Comparison of ENCODE assay signal across 12 cellular contexts in the genomic region with DNA sequence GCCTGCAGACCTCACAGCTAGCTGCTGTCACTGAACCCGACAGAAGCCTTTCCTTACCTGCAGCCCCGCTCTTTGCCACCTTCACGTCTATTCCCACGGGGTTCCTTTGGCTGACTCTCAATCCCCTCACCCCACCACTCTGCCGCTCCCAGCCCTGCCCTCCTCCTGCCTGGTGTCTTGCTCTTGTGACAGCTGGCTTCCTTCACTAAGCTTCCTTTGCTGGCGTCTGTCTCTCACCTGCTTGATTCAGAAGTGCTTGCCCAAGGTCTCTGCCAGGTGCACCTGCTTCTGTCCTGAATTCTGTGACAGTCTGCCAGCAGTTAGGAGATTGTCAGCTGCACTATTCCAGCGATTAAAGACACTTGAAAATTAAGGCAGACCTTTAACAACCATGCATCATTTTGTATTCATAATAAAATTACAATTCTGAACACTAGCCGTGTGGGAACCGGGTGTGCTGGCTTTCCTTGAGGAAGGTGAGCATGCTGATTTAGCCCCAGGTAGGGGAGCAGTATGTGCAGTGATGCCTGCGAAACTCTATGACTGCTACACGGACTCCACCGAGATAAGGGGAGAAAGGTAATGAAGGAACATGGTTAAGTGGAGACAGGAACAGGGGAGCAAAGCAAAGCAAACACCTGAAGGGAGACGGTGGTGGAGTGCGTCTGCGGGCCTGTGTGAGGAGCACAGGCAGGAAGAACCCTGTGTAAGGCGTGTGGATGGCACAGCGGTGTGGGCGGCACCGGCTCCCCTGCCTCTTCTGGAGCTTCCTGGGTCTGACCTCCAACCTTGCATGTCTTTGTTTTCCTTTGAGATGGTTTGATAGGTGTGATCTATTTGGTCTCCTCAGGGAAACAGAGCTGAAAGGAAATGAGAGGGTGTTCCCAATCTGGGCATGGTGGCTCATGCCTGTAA.
DNase-seq lines count a peak whose midpoint lies in the region; ATAC-seq and TF ChIP-seq lines count a peak whose summit lies in the region.
"Had no signal": no experiment of that assay in that cellular context is flagged by ENCODE, and none has a peak within 500 bp of the region (broad histone marks: within the 10 kb centered on the region; RNA-seq: fewer than 3 reads in every experiment).

No MANE protein-coding gene starts in this region.

- H3K9me3 ChIP-seq in mammary epithelial cell (replicated peaks; ENCODE audit: insufficient read depth, low read length): no peaks in the 10 kb centered on the region
- H3K9me3 ChIP-seq: BLaER1, ovary, tibial artery had no signal

- no peaks in the 10 kb centered on the region for H3K27me3 Mint-ChIP-seq in stimulated activated naive CD8-positive, alpha-beta T cell treated with anti-CD3 and anti-CD28 coated beads, Interleukin-15, amount 100 ng/mL, for 72 hours

- H3K4me1 Mint-ChIP-seq in stimulated activated naive CD8-positive, alpha-beta T cell treated with anti-CD3 and anti-CD28 coated beads, Interleukin-15, amount 100 ng/mL, for 72 hours: no peaks in the 10 kb centered on the region

- H3K27me3 ChIP-seq in mammary epithelial cell (ENCODE audit: insufficient read depth, low read length): no peaks in the 10 kb centered on the region
- H3K27me3 ChIP-seq: BLaER1, ovary, tibial artery had no signal

- in situ Hi-C loops in mammary epithelial cell (cut with MboI; ENCODE audit: low sequenced_read_pairs in 2 of 2): no loop called here

- no peaks in the 10 kb centered on the region for H4K20me1 ChIP-seq in mammary epithelial cell (ENCODE audit: insufficient read depth, low read length)

- 97% methylated on average over 10 of the region's 19 CpGs for WGBS in mammary epithelial cell (ENCODE audit: low coverage, missing lambda C conversion rate)

- no peak overlapping the region for H3K4me3 ChIP-seq in mammary epithelial cell (replicated peaks in 1 of 3; ENCODE audit: insufficient read depth in 1 of 3, low read depth in 2 of 3, low read length in 3 of 3)
- H3K4me3 ChIP-seq: BLaER1, ovary, tibial artery had no signal

- peaks cover 20% of the 10 kb centered on the region for H3K36me3 ChIP-seq in mammary epithelial cell (ENCODE audit: insufficient read depth, low read length)
- H3K36me3 ChIP-seq: ovary had no signal

- no peak overlapping the region for H3K27ac ChIP-seq in mammary epithelial cell (ENCODE audit: insufficient read depth, low read depth, low read length)
- H3K27ac ChIP-seq: BLaER1, ovary, tibial artery had no signal

- no peak for TF ChIP-seq CTCF in mammary epithelial cell (conservative IDR thresholded peaks at IDR 0.05 in 1 of 2, IDR thresholded peaks at IDR 0.05 in 1 of 2; ENCODE audit: extremely low read depth in 1 of 2, insufficient read depth in 1 of 2, low read depth in 1 of 2, low read length in 2 of 2)

- H3K4me2 ChIP-seq in mammary epithelial cell (ENCODE audit: insufficient read depth, low read depth, low read length): no peak overlapping the region
- H3K4me2 ChIP-seq: BLaER1 had no signal

- H3K79me2 ChIP-seq in mammary epithelial cell (ENCODE audit: insufficient read depth, low read length): no peaks in the 10 kb centered on the region

- no peak overlapping the region for H3K9ac ChIP-seq in mammary epithelial cell (ENCODE audit: insufficient read depth, low read length)
- H3K9ac ChIP-seq: BLaER1 had no signal

- CTCF ChIA-PET in mammary epithelial cell (lab: Charles Lee; ENCODE audit: low non-redundant PET): no interaction called here

- no TSS peak for BruUV-seq in mammary epithelial cell (replicated peaks; lab: Mats Ljungman, UMichigan)

- no peak for ATAC-seq in stimulated activated naive CD8-positive, alpha-beta T cell treated with anti-CD3 and anti-CD28 coated beads, Interleukin-15, amount 100 ng/mL, for 72 hours

- H3K9me3 Mint-ChIP-seq in stimulated activated naive CD8-positive, alpha-beta T cell treated with anti-CD3 and anti-CD28 coated beads, Interleukin-15, amount 100 ng/mL, for 72 hours: no peaks in the 10 kb centered on the region
- H3K9me3 Mint-ChIP-seq: activated T-helper 2 cell treated with anti-CD3 and anti-CD28 coated beads, Interferon-gamma antibody, Interleukin-2, Interleukin-4, amounts not matched to agents 10 μg/mL and 5 μg/mL and 100 μg/mL, durations not matched to agents 14 hours and 24 hours and 36 hours had no signal

- dilution Hi-C loops in mammary epithelial cell (cut with HindIII; ENCODE audit: low sequenced_read_pairs): no loop called here

- no peak overlapping the region for H2AFZ ChIP-seq in mammary epithelial cell (ENCODE audit: low read depth, low read length)

- DNase-seq in DMS79 treated with DMSO at 0.1 percent for 48 hours (lab: John Stamatoyannopoulos, UW): peak; percentile 96
- peak; percentile 36 to 83 for DNase-seq in NCI-H187 (lab: John Stamatoyannopoulos, UW)
- DNase-seq in NCI-H774 (lab: John Stamatoyannopoulos, UW): peak; percentile 64
- DNase-seq in posterior vena cava (ENCODE audit: low spot score): peak; percentile 67
- DNase-seq in stimulated activated naive CD8-positive, alpha-beta T cell treated with anti-CD3 and anti-CD28 coated beads, Interleukin-15, amount 100 ng/mL, for 72 hours: no peak
- DNase-seq in mammary epithelial cell: no peak
- DNase-seq in medulla oblongata (ENCODE audit: extremely low spot score): no peak
- DNase-seq: ovary, SW 1271, tibial artery had no signal

- H3K4me3 Mint-ChIP-seq in stimulated activated naive CD8-positive, alpha-beta T cell treated with anti-CD3 and anti-CD28 coated beads, Interleukin-15, amount 100 ng/mL, for 72 hours: no peak overlapping the region

- peak overlapping the region in 1 of 2 donors; percentile 55 for H3K27ac Mint-ChIP-seq in stimulated activated naive CD8-positive, alpha-beta T cell treated with anti-CD3 and anti-CD28 coated beads, Interleukin-15, amount 100 ng/mL, for 72 hours
- H3K27ac Mint-ChIP-seq: activated T-helper 2 cell treated with anti-CD3 and anti-CD28 coated beads, Interferon-gamma antibody, Interleukin-2, Interleukin-4, amounts not matched to agents 10 μg/mL and 5 μg/mL and 100 μg/mL, durations not matched to agents 14 hours and 24 hours and 36 hours had no signal

- H3K4me1 ChIP-seq in mammary epithelial cell (ENCODE audit: insufficient read depth, low read length): peaks cover 2% of the 10 kb centered on the region
- H3K4me1 ChIP-seq: tibial artery had no signal

- intact Hi-C loops in posterior vena cava (cut with DNase I) (no loop called here), mammary epithelial cell (cut with micrococcal nuclease) (no loop called here)

Comparison
In these comparisons a context has a peak if more than half of its experiments do, and no peak if none do; other contexts are left out.
1. DNase-seq: peak in DMS79 treated with DMSO at 0.1 percent for 48 hours (single experiment), NCI-H187 (2 of 2), NCI-H774 (single experiment) and posterior vena cava (single experiment); none in stimulated activated naive CD8-positive, alpha-beta T cell treated with anti-CD3 and anti-CD28 coated beads, Interleukin-15, amount 100 ng/mL, for 72 hours (0 of 2), mammary epithelial cell (single experiment) and medulla oblongata (single experiment).